Comparison of ENCODE assay signal across 8 cellular contexts in genomic region chr3:12663311-12663935, GRCh38. TPM values are rescaled to one million over a fixed set of nuclear protein-coding genes. Genes with fewer than 3 reads are reported as not detected.
DNase-seq lines count a peak whose midpoint lies in the region; ATAC-seq and TF ChIP-seq lines count a peak whose summit lies in the region.

No MANE protein-coding gene starts in this region.

- DNase-seq in AG04450 (ENCODE audit: low read depth, low spot score): no peak
- peak; percentile 31 for DNase-seq in SW480 (ENCODE audit: low spot score)
- DNase-seq in choroid plexus epithelial cell (ENCODE audit: low read depth): no peak
- DNase-seq in left lung: peak; percentile 49 to 89
- DNase-seq in stimulated activated CD4-positive, alpha-beta T cell treated with anti-CD3 and anti-CD28 coated beads, Interleukin-4, amount 100 ng/mL, for 24 hours: peak; percentile 54
- DNase-seq in NOMO-1 treated with DMSO at 0.1 percent for 48 hours (lab: John Stamatoyannopoulos, UW; ENCODE audit: unreplicated experiment): no peak

- H3K4me1 ChIP-seq in left lung: peaks cover 20 to 51% of the 10 kb centered on the region in 2 donors

- H3K27ac ChIP-seq in AG04450 (ENCODE audit: low read depth, low read length) (peak overlapping the region; percentile 90), left lung (peak overlapping the region; percentile 98 to 100)

- POLR2A ChIA-PET in AG04450 (lab: Yijun Ruan, JAX): interaction anchor here (0.6 to 1.5 kb wide), 6 partner anchors 16 to 155 kb away, joined by 3 to 6 read pairs (median 4); partner anchors contain the start of gene CAND2

- peaks cover 3% of the 10 kb centered on the region; the same call in 1 of the 2 replicates for H3K9me3 ChIP-seq in AG04450 (ENCODE audit: control insufficient read depth, insufficient read depth, low read length)
- no peaks in the 10 kb centered on the region for H3K9me3 ChIP-seq in left lung

- H3K4me3 ChIP-seq in AG04450 (ENCODE audit: low read depth, low read length): peak overlapping the region; percentile 93
- H3K4me3 ChIP-seq in choroid plexus epithelial cell (ENCODE audit: low read depth, low read length): peak overlapping the region; percentile 96
- peak overlapping the region; percentile 71 to 83 for H3K4me3 ChIP-seq in left lung

- ATAC-seq in GM18520 (IDR thresholded peaks at IDR 0.05; ENCODE audit: unreplicated experiment) (peak; percentile 20), HG03064 (IDR thresholded peaks at IDR 0.05; ENCODE audit: low read depth, unreplicated experiment) (peak; percentile 25), left lung (peak; percentile 62)

- no peak for TF ChIP-seq CTCF in AG04450 (IDR thresholded peaks at IDR 0.05; ENCODE audit: low read depth, low read length)
- TF ChIP-seq CTCF in choroid plexus epithelial cell (conservative IDR thresholded peaks at IDR 0.05; ENCODE audit: low read depth, low read length): no peak
- no peak for TF ChIP-seq CTCF in left lung (IDR thresholded peaks at IDR 0.05)

- CTCF ChIA-PET in AG04450 (lab: Charles Lee): interaction anchor here (1.5 kb wide), 1 partner anchor 43 kb away, joined by 3 read pairs; no protein-coding TSS in a partner anchor

- H3K27me3 ChIP-seq in AG04450 (ENCODE audit: control insufficient read depth, insufficient read depth, low read length): no peaks in the 10 kb centered on the region
- no peaks in the 10 kb centered on the region for H3K27me3 ChIP-seq in left lung

- intact Hi-C loops in left lung (cut with DNase I): loop anchor here in 1 of 2 donors (5.0 kb wide), 1 partner anchor 96 kb away; no protein-coding TSS in a partner anchor

- no peaks in the 10 kb centered on the region for H3K36me3 ChIP-seq in left lung

RNA-seq across cellular contexts. Expression of gene RAF1, which starts 0.5 kb away (rescaled TPM):
- polyA plus RNA-seq in AG04450 (2011; rRNA removed): 140 and 141 TPM in 2 replicates
- 151 and 173 TPM in 2 replicates for polyA minus RNA-seq in AG04450 (2011; rRNA and poly(A)+ RNA removed)
- 10 to 100 TPM; 75.8 to 89.9 TPM for total RNA-seq in left lung

Comparison
In these comparisons a context has a peak if more than half of its experiments do, and no peak if none do; other contexts are left out.
1. DNase-seq: peak in SW480 (single experiment), left lung (2 of 2) and stimulated activated CD4-positive, alpha-beta T cell treated with anti-CD3 and anti-CD28 coated beads, Interleukin-4, amount 100 ng/mL, for 24 hours (single experiment); none in AG04450 (single experiment), choroid plexus epithelial cell (single experiment) and NOMO-1 treated with DMSO at 0.1 percent for 48 hours (single experiment).
2. Peak in every context shown above with its lines, with median percentiles within 50 percentile points of each other: H3K4me3 ChIP-seq and ATAC-seq.